In the genomic region with DNA sequence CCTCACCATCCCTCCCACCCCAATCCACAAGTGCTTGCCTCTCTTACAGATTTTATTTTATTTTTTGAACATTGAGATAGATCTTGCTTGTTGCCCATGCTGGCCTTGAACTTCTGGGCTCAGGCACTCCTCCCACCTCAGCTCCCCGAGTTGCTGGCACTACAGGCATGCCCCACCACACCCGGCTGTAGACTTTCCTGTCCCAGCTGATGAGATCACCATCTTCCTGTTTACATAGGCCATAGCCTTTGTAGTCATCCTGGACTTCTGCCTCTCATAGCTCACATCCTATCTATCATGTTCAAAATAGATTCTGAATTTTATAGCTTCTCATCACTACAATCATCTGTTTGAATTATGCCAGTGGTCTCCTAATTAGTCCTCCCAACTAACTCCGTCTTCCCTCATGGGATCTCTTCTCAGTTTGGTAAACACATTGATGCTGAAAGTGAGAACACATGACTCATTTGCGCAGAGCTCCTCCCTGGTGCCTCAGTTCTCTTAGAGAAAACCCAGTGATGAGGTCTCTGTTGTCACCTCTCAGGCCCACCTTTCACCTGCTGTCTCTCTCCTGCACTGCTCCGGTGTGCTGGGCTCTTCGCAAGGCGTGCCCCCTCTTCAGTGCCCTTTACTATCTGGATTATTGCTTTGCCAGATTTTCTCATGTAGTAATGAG, we compare ENCODE assay signal across 10 cellular contexts.
A peak's percentile ranks its signal among the peaks of the same experiment; 100 is the strongest.
DNase-seq lines count a peak whose midpoint lies in the region; ATAC-seq and TF ChIP-seq lines count a peak whose summit lies in the region.
"Had no signal": no experiment of that assay in that cellular context is flagged by ENCODE, and none has a peak within 500 bp of the region (broad histone marks: within the 10 kb centered on the region; RNA-seq: fewer than 3 reads in every experiment).

No MANE protein-coding gene starts in this region.

- CTCF ChIA-PET in activated CD8-positive, alpha-beta T cell treated with anti-CD3 and anti-CD28 coated beads for 36 hours (lab: Charles Lee), result no interaction called here

- intact Hi-C loops in activated CD8-positive, alpha-beta T cell treated with anti-CD3 and anti-CD28 coated beads for 36 hours (cut with micrococcal nuclease), result no loop called here
- intact Hi-C loops in left lung (cut with DNase I), result no loop called here

- no peaks in the 10 kb centered on the region for H3K4me1 ChIP-seq in left lung

- H3K27me3 ChIP-seq in left lung, result no peaks in the 10 kb centered on the region
- H3K27me3 ChIP-seq: neutrophil had no signal

- no peak overlapping the region for H3K4me3 ChIP-seq in left lung

- H3K36me3 ChIP-seq in left lung, result no peaks in the 10 kb centered on the region

- H3K4me3 Mint-ChIP-seq in activated CD8-positive, alpha-beta T cell treated with anti-CD3 and anti-CD28 coated beads for 36 hours, result no peak overlapping the region

- H3K4me1 Mint-ChIP-seq in activated CD8-positive, alpha-beta T cell treated with anti-CD3 and anti-CD28 coated beads for 36 hours (ENCODE audit: low read depth), result peaks cover 27% of the 10 kb centered on the region

- no peaks in the 10 kb centered on the region for H3K9me3 Mint-ChIP-seq in activated CD8-positive, alpha-beta T cell treated with anti-CD3 and anti-CD28 coated beads for 36 hours

- H3K27ac ChIP-seq in left lung, result peak overlapping the region in 1 of 2 donors; percentile 35
- H3K27ac ChIP-seq: neutrophil had no signal

- H3K9me3 ChIP-seq in left lung, result no peaks in the 10 kb centered on the region
- H3K9me3 ChIP-seq: neutrophil had no signal

- TF ChIP-seq CTCF in activated CD8-positive, alpha-beta T cell treated with anti-CD3 and anti-CD28 coated beads for 36 hours (IDR thresholded peaks at IDR 0.05), result no peak
- TF ChIP-seq CTCF in left lung (IDR thresholded peaks at IDR 0.05), result no peak

- H3K27me3 Mint-ChIP-seq in activated CD8-positive, alpha-beta T cell treated with anti-CD3 and anti-CD28 coated beads for 36 hours, result no peaks in the 10 kb centered on the region

- peak; percentile 49 for ATAC-seq in activated CD8-positive, alpha-beta T cell treated with anti-CD3 and anti-CD28 coated beads for 36 hours
- ATAC-seq in left lung, result no peak
- ATAC-seq in GM18873 (IDR thresholded peaks at IDR 0.05; ENCODE audit: low FRiP score, unreplicated experiment), result no peak
- no peak for ATAC-seq in HG03025 (IDR thresholded peaks at IDR 0.05; ENCODE audit: low FRiP score, unreplicated experiment)

- H3K27ac Mint-ChIP-seq in activated CD8-positive, alpha-beta T cell treated with anti-CD3 and anti-CD28 coated beads for 36 hours, result no peak overlapping the region

- POLR2A ChIA-PET in activated CD8-positive, alpha-beta T cell treated with anti-CD3 and anti-CD28 coated beads for 36 hours (lab: Charles Lee), result no interaction called here

- H3K36me3 Mint-ChIP-seq in activated CD8-positive, alpha-beta T cell treated with anti-CD3 and anti-CD28 coated beads for 36 hours (ENCODE audit: low read depth), result peaks cover 5% of the 10 kb centered on the region

- DNase-seq in COLO668 (lab: John Stamatoyannopoulos, UW; ENCODE audit: unreplicated experiment) (peak; percentile 58), HS-5 (ENCODE audit: low read depth) (peak; percentile 31), kidney glomerular epithelial cell (lab: John Stamatoyannopoulos, UW) (peak; percentile 19), left lung (no peak), NCI-H1048 (lab: John Stamatoyannopoulos, UW) (no peak)
- DNase-seq in activated CD8-positive, alpha-beta T cell treated with anti-CD3 and anti-CD28 coated beads for 36 hours, result peak; percentile 12
- DNase-seq: NCI-H524 treated with DMSO at 0.1 percent for 48 hours had no signal

Comparison
In these comparisons a context has a peak if more than half of its experiments do, and no peak if none do; other contexts are left out.
1. DNase-seq: peak in COLO668 (single experiment), HS-5 (single experiment), activated CD8-positive, alpha-beta T cell treated with anti-CD3 and anti-CD28 coated beads for 36 hours (single experiment) and kidney glomerular epithelial cell (single experiment); none in left lung (0 of 2) and NCI-H1048 (single experiment).